1 cellular context compared by ENCODE assay signal in genomic region chr3:49173792-49174170, GRCh38.
TF ChIP-seq lines count a peak whose summit lies in the region.

No MANE protein-coding gene starts in this region.

TF ChIP-seq in GM23338, 12 proteins besides CTCF, POLR2A, EP300 and RAD21:
- no peak for TF ChIP-seq EZH2 (IDR thresholded peaks at IDR 0.05; ENCODE audit: low read depth, unreplicated experiment)
- no peak for TF ChIP-seq ZNF462 (CRISPR knock-in tag; IDR thresholded peaks at IDR 0.05)
- no peak for TF ChIP-seq STAT1 (IDR thresholded peaks at IDR 0.05; ENCODE audit: unreplicated experiment)
- TF ChIP-seq ETS1 (IDR thresholded peaks at IDR 0.05), result no peak
- TF ChIP-seq POLR2AphosphoS5 (IDR thresholded peaks at IDR 0.05; ENCODE audit: low read depth), result no peak
- TF ChIP-seq ZNF114 (CRISPR knock-in tag; IDR thresholded peaks at IDR 0.05), result no peak
- no peak for TF ChIP-seq REST (IDR thresholded peaks at IDR 0.05; ENCODE audit: unreplicated experiment)
- no peak for TF ChIP-seq NANOG (IDR thresholded peaks at IDR 0.05; ENCODE audit: borderline replicate concordance)
- TF ChIP-seq JUNB (IDR thresholded peaks at IDR 0.05; ENCODE audit: unreplicated experiment), result no peak
- no peak for TF ChIP-seq EZH2phosphoT487 (IDR thresholded peaks at IDR 0.05; ENCODE audit: unreplicated experiment)
- TF ChIP-seq ZNF331 (CRISPR knock-in tag; IDR thresholded peaks at IDR 0.05; ENCODE audit: low read depth), result no peak
- TF ChIP-seq CREB1 (CRISPR knock-in tag; IDR thresholded peaks at IDR 0.05; ENCODE audit: low read depth), result no peak
